In the genomic region with DNA sequence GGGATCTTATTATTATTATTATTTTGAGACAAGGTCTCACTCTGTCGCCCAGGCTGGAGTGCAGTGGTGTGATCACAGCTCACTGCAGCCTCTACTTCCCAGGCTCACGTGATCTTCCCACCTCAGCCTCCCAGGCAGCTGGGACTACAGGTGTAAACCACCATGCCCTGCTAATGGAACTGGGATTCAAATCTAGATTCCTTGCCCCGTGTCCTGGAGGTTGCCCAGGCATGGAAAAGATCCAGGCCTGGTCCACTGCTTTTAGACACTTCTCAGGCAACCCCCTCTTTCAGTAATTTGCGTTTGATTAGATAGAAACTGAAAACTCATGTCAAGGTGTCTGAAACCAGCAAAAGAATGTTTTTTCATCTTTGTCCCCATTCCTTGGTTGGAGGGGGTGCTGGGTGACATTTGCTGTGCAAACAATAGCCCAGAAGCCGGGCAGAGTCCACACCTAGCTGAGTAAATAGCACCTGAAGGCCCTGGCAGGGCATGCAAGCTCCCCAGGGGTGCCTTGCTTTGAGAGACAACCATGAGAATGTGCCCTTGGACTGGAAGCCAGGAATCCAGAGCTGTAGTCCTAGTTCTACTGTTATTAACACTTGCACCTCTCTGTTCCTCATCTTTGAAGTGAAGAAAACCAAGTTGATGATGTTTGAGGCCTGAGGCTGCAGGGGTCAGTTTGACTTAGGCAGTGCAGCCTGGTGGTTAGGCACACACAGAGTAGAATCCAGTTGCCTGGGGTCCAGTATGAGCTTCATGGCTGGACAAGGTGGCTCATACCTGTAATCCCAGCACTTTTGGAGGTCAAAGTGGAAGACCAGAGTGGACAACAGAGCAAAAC, we compare ENCODE assay signal across 10 cellular contexts. TPM values are rescaled to one million over a fixed set of nuclear protein-coding genes. Genes with fewer than 3 reads are reported as not detected.
A peak's percentile ranks its signal among the peaks of the same experiment; 100 is the strongest.
DNase-seq lines count a peak whose midpoint lies in the region; ATAC-seq and TF ChIP-seq lines count a peak whose summit lies in the region.
"Had no signal": no experiment of that assay in that cellular context is flagged by ENCODE, and none has a peak within 500 bp of the region (broad histone marks: within the 10 kb centered on the region; RNA-seq: fewer than 3 reads in every experiment).

No MANE protein-coding gene starts in this region.

- H3K36me3 ChIP-seq in Caco-2 (ENCODE audit: control insufficient read depth, insufficient read depth, low read length) (no peaks in the 10 kb centered on the region), Peyer's patch (no peaks in the 10 kb centered on the region)

- BruUV-seq in Caco-2 (replicated peaks; lab: Mats Ljungman, UMichigan), result TSS peak; percentile 64

- H3K27ac Mint-ChIP-seq in Caco-2 (ENCODE audit: unreplicated experiment), result peak overlapping the region; percentile 99
- peak overlapping the region; percentile 56 to 81 for H3K27ac Mint-ChIP-seq in natural killer cell

- TF ChIP-seq CTCF in Caco-2 (IDR thresholded peaks at IDR 0.05; ENCODE audit: insufficient read depth in 1 of 2, low read depth in 1 of 2, low read length in 1 of 2, severe bottlenecking in 1 of 2, unreplicated experiment in 1 of 2) (no peak), Peyer's patch (IDR thresholded peaks at IDR 0.05) (no peak), natural killer cell (IDR thresholded peaks at IDR 0.05) (no peak)

- peaks cover 61% of the 10 kb centered on the region for H3K4me1 Mint-ChIP-seq in Caco-2 (ENCODE audit: low read depth, unreplicated experiment)
- H3K4me1 Mint-ChIP-seq in natural killer cell, result peaks cover 54 to 63% of the 10 kb centered on the region in 2 donors
- peaks cover 66% of the 10 kb centered on the region for H3K4me1 Mint-ChIP-seq in activated T-cell treated with anti-CD3 and anti-CD28 coated beads, Interleukin-2, amount 50 U/mL, for 4 hours (ENCODE audit: low read depth)

- H3K27me3 Mint-ChIP-seq in Caco-2 (ENCODE audit: insufficient read depth, unreplicated experiment), result no peaks in the 10 kb centered on the region
- H3K27me3 Mint-ChIP-seq in natural killer cell (ENCODE audit: low read depth in 2 of 2), result no peaks in the 10 kb centered on the region
- H3K27me3 Mint-ChIP-seq in activated T-cell treated with anti-CD3 and anti-CD28 coated beads, Interleukin-2, amount 50 U/mL, for 4 hours (ENCODE audit: low read depth), result no peaks in the 10 kb centered on the region

- ATAC-seq in GM19395 (IDR thresholded peaks at IDR 0.05; ENCODE audit: unreplicated experiment), result peak; percentile 72
- no peak for ATAC-seq in natural killer cell
- ATAC-seq in activated T-cell treated with anti-CD3 and anti-CD28 coated beads, Interleukin-2, amount 50 U/mL, for 4 hours, result no peak

- H3K27me3 ChIP-seq in Caco-2 (replicated peaks; ENCODE audit: control insufficient read depth, insufficient read depth, low read length) (no peaks in the 10 kb centered on the region), Peyer's patch (no peaks in the 10 kb centered on the region)

- intact Hi-C loops in Caco-2 (cut with micrococcal nuclease; ENCODE audit: unreplicated experiment), result loop anchor here (1.0 to 2.0 kb wide), 2 partner anchors 11 to 19 kb away; partner anchors contain the start of gene XBP1
- intact Hi-C loops in natural killer cell (cut with micrococcal nuclease), result no loop called here

- H3K9me3 Mint-ChIP-seq in Caco-2 (ENCODE audit: unreplicated experiment), result no peaks in the 10 kb centered on the region
- no peaks in the 10 kb centered on the region for H3K9me3 Mint-ChIP-seq in natural killer cell
- no peaks in the 10 kb centered on the region for H3K9me3 Mint-ChIP-seq in activated T-cell treated with anti-CD3 and anti-CD28 coated beads, Interleukin-2, amount 50 U/mL, for 4 hours

- H3K36me3 Mint-ChIP-seq in Caco-2 (ENCODE audit: insufficient read depth, unreplicated experiment) (peaks cover 25% of the 10 kb centered on the region), natural killer cell (peaks cover 8% of the 10 kb centered on the region)
- peaks cover 9% of the 10 kb centered on the region for H3K36me3 Mint-ChIP-seq in activated T-cell treated with anti-CD3 and anti-CD28 coated beads, Interleukin-2, amount 50 U/mL, for 4 hours (ENCODE audit: insufficient read depth)

- CTCF ChIA-PET in Caco-2 (lab: Charles Lee), result interaction anchor here (0.5 to 2.4 kb wide), 5 partner anchors 10 to 64 kb away, joined by 3 to 13 read pairs (median 5); partner anchors contain the start of gene XBP1

- POLR2A ChIA-PET in Caco-2 (lab: Charles Lee), result interaction anchor here (1.2 to 2.9 kb wide), 4 partner anchors 11 to 47 kb away, joined by 4 to 42 read pairs (median 6); partner anchors contain the start of genes CCDC117 and XBP1

- H3K27ac ChIP-seq in Peyer's patch, result peak overlapping the region; percentile 13 to 61 (median 28)

- peaks cover 90% of the 10 kb centered on the region for H3K4me1 ChIP-seq in Caco-2
- H3K4me1 ChIP-seq in Peyer's patch, result peaks cover 0 to 29% (median 2%) of the 10 kb centered on the region in 4 donors

- DNase-seq in Caco-2 (peak; percentile 84 to 93), Peyer's patch (no peak), natural killer cell (no peak), RKO (ENCODE audit: low spot score) (no peak)
- no peak for DNase-seq in stimulated activated CD4-positive, alpha-beta T cell treated with anti-CD3 and anti-CD28 coated beads, Interleukin-12 subunit alpha, Interleukin-12 subunit beta, amount 100 ng/mL, for 4 hours
- DNase-seq in stimulated activated CD4-positive, alpha-beta T cell treated with anti-CD3 and anti-CD28 coated beads, Interleukin-4, amount 100 ng/mL, for 24 hours, result no peak
- no peak for DNase-seq in activated T-cell treated with anti-CD3 and anti-CD28 coated beads, Interleukin-2, amount 50 U/mL, for 4 hours
- DNase-seq: foreskin fibroblast, NCI-H187 treated with DMSO at 0.1 percent for 48 hours had no signal

- H3K9me3 ChIP-seq in Caco-2 (no peaks in the 10 kb centered on the region), Peyer's patch (no peaks in the 10 kb centered on the region)

- H3K4me3 ChIP-seq in Caco-2 (ENCODE audit: low read depth, low read length) (no peak overlapping the region), Peyer's patch (no peak overlapping the region)

- TF ChIP-seq POLR2A in Peyer's patch (IDR thresholded peaks at IDR 0.05), result no peak

- H3K4me3 Mint-ChIP-seq in Caco-2 (ENCODE audit: unreplicated experiment), result peak overlapping the region; percentile 45
- H3K4me3 Mint-ChIP-seq in natural killer cell, result no peak overlapping the region
- no peak overlapping the region for H3K4me3 Mint-ChIP-seq in activated T-cell treated with anti-CD3 and anti-CD28 coated beads, Interleukin-2, amount 50 U/mL, for 4 hours

RNA-seq across cellular contexts. Expression of gene XBP1, which starts 19.1 kb away (rescaled TPM):
- 215 and 225 TPM in 2 replicates for total RNA-seq in Caco-2 (2022)
- 100 to 1,000 TPM; 139 to 287 (median 213) TPM for total RNA-seq in Peyer's patch
- total RNA-seq in natural killer cell, result 100 to 1,000 TPM; 221 to 240 (median 224) TPM
- total RNA-seq in activated T-cell treated with anti-CD3 and anti-CD28 coated beads, Interleukin-2, amount 50 U/mL, for 4 hours, result 100 to 1,000 TPM in 2 of 3 donors, 10 to 100 TPM in 1; 79.7 to 118 (median 105) TPM

RNA-seq across cellular contexts. Expression of gene CCDC117, which starts 47.0 kb away (rescaled TPM):
- 27.8 and 33.1 TPM in 2 replicates for total RNA-seq in Caco-2 (2022)
- 10 to 100 TPM in 3 of 4 donors, 1 to 10 TPM in 1; 6.3 to 23.9 (median 14.2) TPM for total RNA-seq in Peyer's patch
- total RNA-seq in natural killer cell, result 10 to 100 TPM; 26.3 to 26.9 (median 26.6) TPM
- total RNA-seq in activated T-cell treated with anti-CD3 and anti-CD28 coated beads, Interleukin-2, amount 50 U/mL, for 4 hours, result 10 to 100 TPM; 27.2 to 31.2 (median 28.5) TPM

Comparison
In these comparisons a context has a peak if more than half of its experiments do, and no peak if none do; other contexts are left out.
1. DNase-seq: peak in Caco-2 (2 of 2); none in Peyer's patch (0 of 3), natural killer cell (single experiment), RKO (single experiment), stimulated activated CD4-positive, alpha-beta T cell treated with anti-CD3 and anti-CD28 coated beads, Interleukin-12 subunit alpha, Interleukin-12 subunit beta, amount 100 ng/mL, for 4 hours (single experiment), stimulated activated CD4-positive, alpha-beta T cell treated with anti-CD3 and anti-CD28 coated beads, Interleukin-4, amount 100 ng/mL, for 24 hours (single experiment) and activated T-cell treated with anti-CD3 and anti-CD28 coated beads, Interleukin-2, amount 50 U/mL, for 4 hours (single experiment).